ENCODE assay signal across 7 cellular contexts in genomic region chr1:39519246-39519846, GRCh38. TPM values are rescaled to one million over a fixed set of nuclear protein-coding genes. Genes with fewer than 3 reads are reported as not detected.
A peak's percentile ranks its signal among the peaks of the same experiment; 100 is the strongest.
DNase-seq lines count a peak whose midpoint lies in the region; ATAC-seq, FAIRE-seq and TF ChIP-seq lines count a peak whose summit lies in the region.
"Not testable (repeated sequence)": the region's sequence is repeated elsewhere in the genome, so short reads cannot be mapped to it uniquely, and the experiment has no call there.

No MANE protein-coding gene starts in this region.

- H3K4me3 Mint-ChIP-seq in astrocyte (ENCODE audit: unreplicated experiment); nephron progenitor cell: not testable (repeated sequence)

- H3K9ac ChIP-seq in PC-3 (ENCODE audit: low read length); astrocyte (ENCODE audit: low read length); colonic mucosa (ENCODE audit: low read depth in 2 of 2, low read length in 2 of 2): not testable (repeated sequence)

- H3K27me3 Mint-ChIP-seq in astrocyte (ENCODE audit: low read depth, unreplicated experiment): not testable (repeated sequence)
- H3K27me3 Mint-ChIP-seq in nephron progenitor cell (ENCODE audit: low read depth, poor library complexity): peaks cover 16% of the 10 kb centered on the region

- not testable (repeated sequence) for H3K27me3 ChIP-seq in PC-3 (ENCODE audit: low read length); astrocyte (ENCODE audit: insufficient read depth, low read length); colonic mucosa

- POLR2A ChIA-PET in PC-3 (lab: Charles Lee; ENCODE audit: unreplicated experiment): not testable (repeated sequence)

- not testable (repeated sequence) for TF ChIP-seq POLR2A in H54 (IDR thresholded peaks at IDR 0.05; ENCODE audit: low read depth, low read length)

- CTCF ChIA-PET in PC-3 (lab: Charles Lee): not testable (repeated sequence)

- not testable (repeated sequence) for H3K36me3 ChIP-seq in PC-3 (ENCODE audit: low read depth, low read length); astrocyte (ENCODE audit: insufficient read depth, low read length); colonic mucosa

- H3K27ac Mint-ChIP-seq in astrocyte (ENCODE audit: unreplicated experiment) (peak overlapping the region; percentile 5), nephron progenitor cell (peak overlapping the region; percentile 49)

- DNase-seq in H54 (ENCODE audit: insufficient read length, low spot score); PC-3; astrocyte (ENCODE audit: low read depth); nephron progenitor cell: not testable (repeated sequence)
- DNase-seq in colonic mucosa (peak; percentile 71), left lobe of liver (ENCODE audit: low spot score) (peak; percentile 65), sciatic nerve (ENCODE audit: low spot score) (peak; percentile 47)

- H3K9me3 ChIP-seq in PC-3 (ENCODE audit: low read length); astrocyte (ENCODE audit: insufficient read depth, low read depth, low read length); colonic mucosa: not testable (repeated sequence)

- H2AFZ ChIP-seq in PC-3 (ENCODE audit: low read length); astrocyte (ENCODE audit: low read depth, low read length): not testable (repeated sequence)

- peak; percentile 52 for FAIRE-seq in H54 (lab: Jason Lieb, UNC)
- not testable (repeated sequence) for FAIRE-seq in astrocyte (lab: Jason Lieb, UNC)

- H3K27ac ChIP-seq in PC-3 (ENCODE audit: low read length); astrocyte (ENCODE audit: low read depth, low read length); colonic mucosa: not testable (repeated sequence)

- not testable (repeated sequence) for H3K79me2 ChIP-seq in PC-3 (ENCODE audit: low read length); astrocyte (ENCODE audit: insufficient read depth, low read length)

- H3K9me3 Mint-ChIP-seq in astrocyte (ENCODE audit: unreplicated experiment); nephron progenitor cell: not testable (repeated sequence)

- intact Hi-C loops in PC-3 (cut with micrococcal nuclease); colonic mucosa (cut with DNase I); sciatic nerve (cut with DNase I): not testable (repeated sequence)

- H3K4me3 ChIP-seq in PC-3 (ENCODE audit: low read length); astrocyte (ENCODE audit: insufficient read depth, low read depth, low read length); colonic mucosa: not testable (repeated sequence)

- H3K4me2 ChIP-seq in PC-3 (ENCODE audit: low read length); astrocyte (ENCODE audit: low read length): not testable (repeated sequence)

- not testable (repeated sequence) for TF ChIP-seq CTCF in PC-3 (conservative IDR thresholded peaks at IDR 0.05; ENCODE audit: low read depth, low read length); astrocyte (IDR thresholded peaks at IDR 0.05; ENCODE audit: insufficient read depth, low read depth, low read length); colonic mucosa (IDR thresholded peaks at IDR 0.05); nephron progenitor cell (IDR thresholded peaks at IDR 0.05)

- not testable (repeated sequence) for H3K4me1 Mint-ChIP-seq in astrocyte (ENCODE audit: low read depth, unreplicated experiment)
- peaks cover 21% of the 10 kb centered on the region for H3K4me1 Mint-ChIP-seq in nephron progenitor cell

- not testable (repeated sequence) for H3K9me2 ChIP-seq in PC-3 (replicated peaks; ENCODE audit: low read length)

- H3F3A ChIP-seq in PC-3 (ENCODE audit: low read length, unreplicated experiment): not testable (repeated sequence)

- peak; percentile 43 for ATAC-seq in PC-3
- ATAC-seq in left lobe of liver: peak; percentile 89
- ATAC-seq in sciatic nerve: peak; percentile 76

- not testable (repeated sequence) for H4K20me1 ChIP-seq in PC-3 (ENCODE audit: low read length); astrocyte (ENCODE audit: insufficient read depth, low read length)

- not testable (repeated sequence) for BruUV-seq in PC-3 (replicated peaks; lab: Mats Ljungman, UMichigan)

- peaks cover 11% of the 10 kb centered on the region for H3K36me3 Mint-ChIP-seq in astrocyte (ENCODE audit: low read depth, unreplicated experiment)
- not testable (repeated sequence) for H3K36me3 Mint-ChIP-seq in nephron progenitor cell (ENCODE audit: low read depth)

- not testable (repeated sequence) for H3K4me1 ChIP-seq in PC-3 (ENCODE audit: insufficient read depth, low read length); astrocyte (ENCODE audit: insufficient read depth, low read length); colonic mucosa

RNA-seq across cellular contexts. Expression of gene BMP8A, which starts 27.9 kb away (rescaled TPM):
- total RNA-seq in PC-3 (2014; rRNA removed): 0.11 TPM in 1 of 2 replicates, not detected in the other
- total RNA-seq in astrocyte: 0.34 and 0.84 TPM in 2 replicates
- 1 to 10 TPM; 1.1 to 1.4 TPM for total RNA-seq in colonic mucosa
- not detected for total RNA-seq in left lobe of liver
- 8.3 TPM for total RNA-seq in sciatic nerve

RNA-seq across cellular contexts. Expression of gene PABPC4, which starts 57.2 kb away (rescaled TPM):
- total RNA-seq in PC-3 (2014; rRNA removed): 136 and 187 TPM in 2 replicates
- total RNA-seq in astrocyte: 240 and 245 TPM in 2 replicates
- total RNA-seq in colonic mucosa: 100 to 1,000 TPM; 109 to 144 TPM
- 109 TPM for total RNA-seq in left lobe of liver
- 168 TPM for total RNA-seq in sciatic nerve
